1 cellular context compared by ENCODE assay signal in genomic region chr11:77602385-77603105, GRCh38.
A peak's percentile ranks its signal among the peaks of the same experiment; 100 is the strongest.
TF ChIP-seq lines count a peak whose summit lies in the region.

No MANE protein-coding gene starts in this region.

TF ChIP-seq in A549, 52 proteins besides CTCF, POLR2A, EP300 and RAD21 (continued from another document):
- TF ChIP-seq HOXB5 (CRISPR knock-in tag; IDR thresholded peaks at IDR 0.05) (no peak), HOXB13 (CRISPR knock-in tag; IDR thresholded peaks at IDR 0.05; ENCODE audit: low read depth) (no peak), ZNF302 (CRISPR knock-in tag; IDR thresholded peaks at IDR 0.05) (no peak), MYC (IDR thresholded peaks at IDR 0.05; ENCODE audit: borderline replicate concordance, low read length) (no peak), PBX3 (IDR thresholded peaks at IDR 0.05) (no peak), REST (IDR thresholded peaks at IDR 0.05) (no peak), ESRRA (IDR thresholded peaks at IDR 0.05; ENCODE audit: borderline replicate concordance, low read length) (no peak), ZFP36 (IDR thresholded peaks at IDR 0.05; ENCODE audit: borderline replicate concordance, partially characterized antibody) (no peak), TP53 (CRISPR knock-in tag; IDR thresholded peaks at IDR 0.05) (no peak), HES2 (IDR thresholded peaks at IDR 0.05) (no peak), CHD4 (IDR thresholded peaks at IDR 0.05; ENCODE audit: borderline replicate concordance) (no peak), ZSCAN20 (CRISPR knock-in tag; IDR thresholded peaks at IDR 0.05) (no peak; the same call in 1 of the 2 replicates), MAFK (IDR thresholded peaks at IDR 0.05; ENCODE audit: partially characterized antibody) (peak; percentile 100), BHLHE40 (IDR thresholded peaks at IDR 0.05; ENCODE audit: low read depth, low read length) (no peak), FOSL2 (IDR thresholded peaks at IDR 0.05) (peak; percentile 81), FOSL2 (CRISPR knock-in tag; IDR thresholded peaks at IDR 0.05) (peak; percentile 91), GATA3 (IDR thresholded peaks at IDR 0.05; ENCODE audit: borderline replicate concordance) (peak; percentile 8; the same call in 1 of the 2 replicates), CHD2 (IDR thresholded peaks at IDR 0.05; ENCODE audit: low read length, partially characterized antibody) (no peak), RCOR1 (IDR thresholded peaks at IDR 0.05; ENCODE audit: low read depth, low read length) (no peak), JUN (IDR thresholded peaks at IDR 0.05) (peak in 1 of 2 experiments; percentile 50; a peak in 1 of 5 replicates), POLR2AphosphoS2 (conservative IDR thresholded peaks at IDR 0.05; ENCODE audit: low read length) (no peak), USF2 (IDR thresholded peaks at IDR 0.05) (no peak), NPAS2 (CRISPR knock-in tag; IDR thresholded peaks at IDR 0.05; ENCODE audit: borderline replicate concordance) (no peak), HMGXB4 (CRISPR knock-in tag; IDR thresholded peaks at IDR 0.05; ENCODE audit: borderline replicate concordance) (no peak), CBX8 (IDR thresholded peaks at IDR 0.05) (no peak)
